ENCODE assay signal across 10 cellular contexts in genomic region chr21:45001134-45002095, GRCh38.
DNase-seq lines count a peak whose midpoint lies in the region; ATAC-seq and TF ChIP-seq lines count a peak whose summit lies in the region.
"Had no signal": no experiment of that assay in that cellular context is flagged by ENCODE, and none has a peak within 500 bp of the region (broad histone marks: within the 10 kb centered on the region; RNA-seq: fewer than 3 reads in every experiment).

No MANE protein-coding gene starts in this region.

- no peaks in the 10 kb centered on the region for H3K9me3 ChIP-seq in adrenal gland (replicated peaks in 1 of 3)

- H3K36me3 ChIP-seq in adrenal gland (replicated peaks in 1 of 2) = no peaks in the 10 kb centered on the region

- peak; percentile 64 for DNase-seq in HCEC 1CT
- peak; percentile 87 to 92 (median 91) for DNase-seq in adrenal gland
- peak; percentile 82 for DNase-seq in left ventricle myocardium superior
- peak; percentile 71 for DNase-seq in stromal cell of bone marrow (ENCODE audit: low read depth)
- no peak for DNase-seq in GM19238 (ENCODE audit: insufficient read length, low spot score)
- DNase-seq in left lobe of liver (ENCODE audit: low spot score) = no peak
- DNase-seq in foreskin melanocyte = no peak
- no peak for DNase-seq in effector CD4-positive, alpha-beta T cell

- no peak for TF ChIP-seq POLR2A in adrenal gland (IDR thresholded peaks at IDR 0.05)

- H3K4me1 ChIP-seq in adrenal gland (replicated peaks in 1 of 2) = peaks cover 0 to 11% of the 10 kb centered on the region in 2 donors

- ATAC-seq in left ventricle myocardium superior (peak; percentile 85), left lobe of liver (no peak)
- ATAC-seq: naive thymus-derived CD8-positive, alpha-beta T cell had no signal

- no peaks in the 10 kb centered on the region for H3K27me3 ChIP-seq in adrenal gland

- no peak overlapping the region for H3K4me3 ChIP-seq in adrenal gland
- H3K4me3 ChIP-seq: dorsolateral prefrontal cortex had no signal

- no peak for TF ChIP-seq CTCF in adrenal gland (IDR thresholded peaks at IDR 0.05)

- WGBS in adrenal gland, 4 donors = 29 to 69% (median 66%) methylated on average over 6 to 46 of the region's 46 CpGs

- no peak overlapping the region for H3K27ac ChIP-seq in adrenal gland
- H3K27ac ChIP-seq: dorsolateral prefrontal cortex had no signal

- intact Hi-C loops in adrenal gland (cut with DNase I) = no loop called here
- intact Hi-C loops in left ventricle myocardium superior (cut with micrococcal nuclease) = no loop called here

Comparison
In these comparisons a context has a peak if more than half of its experiments do, and no peak if none do; other contexts are left out.
1. DNase-seq: peak in HCEC 1CT (single experiment), adrenal gland (7 of 7), left ventricle myocardium superior (single experiment) and stromal cell of bone marrow (single experiment); none in GM19238 (single experiment), left lobe of liver (single experiment), foreskin melanocyte (single experiment) and effector CD4-positive, alpha-beta T cell (single experiment).